15 cellular contexts compared by ENCODE assay signal in genomic region chr5:146233441-146233840, GRCh38.
"Had no signal": no experiment of that assay in that cellular context is flagged by ENCODE, and none has a peak within 500 bp of the region (broad histone marks: within the 10 kb centered on the region; RNA-seq: fewer than 3 reads in every experiment).

No MANE protein-coding gene starts in this region.

- H3K27me3 ChIP-seq: ovary, thyroid gland had no signal

- H3K27ac ChIP-seq: lower lobe of right lung, ovary, thyroid gland had no signal

- H3K4me1 ChIP-seq: lower lobe of right lung, thyroid gland had no signal

- H3K36me3 ChIP-seq: ovary had no signal

- H3K9me3 ChIP-seq: lower lobe of right lung, thyroid gland had no signal

- ATAC-seq: activated CD8-positive, alpha-beta T cell treated with anti-CD3 and anti-CD28 coated beads, Interleukin-2, amount 10 ng/mL, durations not matched to agents 7 days and 5 days; esophagus mucosa; lower lobe of right lung; stimulated activated effector memory CD8-positive, alpha-beta T cell treated with anti-CD3 and anti-CD28 coated beads, Interleukin-12 subunit alpha, Interleukin-12 subunit beta, amount 100 ng/mL, for 72 hours had no signal

- H3K4me3 ChIP-seq: lower lobe of right lung, ovary, thyroid gland had no signal

- DNase-seq: activated CD4-positive, alpha-beta T cell treated with anti-CD3 and anti-CD28 coated beads, Interleukin-2, amount 10 ng/mL, durations not matched to agents 24 days and 14 days; activated CD4-positive, CD25-positive, alpha-beta regulatory T cell; activated CD8-positive, alpha-beta memory T cell treated with anti-CD3 and anti-CD28 coated beads, Interleukin-2, amount 50 U/mL, for 4 hours; activated CD8-positive, alpha-beta T cell treated with anti-CD3 and anti-CD28 coated beads, Interleukin-2, amount 10 ng/mL, durations not matched to agents 7 days and 5 days; activated naive CD8-positive, alpha-beta T cell treated with anti-CD3 and anti-CD28 coated beads, Interleukin-2, amount 10 ng/mL, durations not matched to agents 7 days and 5 days; glutamatergic neuron; immature natural killer cell; lower lobe of right lung; ovary; thyroid gland had no signal

- H3K4me3 Mint-ChIP-seq: activated CD4-positive, alpha-beta T cell treated with anti-CD3 and anti-CD28 coated beads, Interleukin-2, amount 10 ng/mL, durations not matched to agents 24 days and 14 days; activated CD8-positive, alpha-beta T cell treated with anti-CD3 and anti-CD28 coated beads, Interleukin-2, amount 10 ng/mL, durations not matched to agents 7 days and 5 days; activated naive CD8-positive, alpha-beta T cell treated with anti-CD3 and anti-CD28 coated beads, Interleukin-2, amount 10 ng/mL, durations not matched to agents 7 days and 5 days; immature natural killer cell; mesothelial cell of epicardium; neural crest cell; stimulated activated effector memory CD8-positive, alpha-beta T cell treated with anti-CD3 and anti-CD28 coated beads, Interleukin-12 subunit alpha, Interleukin-12 subunit beta, amount 100 ng/mL, for 72 hours; T-helper 2 cell treated with Interferon-gamma antibody and Interleukin-4, amounts not matched to agents 5 μg/mL and 100 μg/mL, for 36 hours had no signal

- H3K27ac Mint-ChIP-seq: activated CD4-positive, alpha-beta T cell treated with anti-CD3 and anti-CD28 coated beads, Interleukin-2, amount 10 ng/mL, durations not matched to agents 24 days and 14 days; activated CD8-positive, alpha-beta T cell treated with anti-CD3 and anti-CD28 coated beads, Interleukin-2, amount 10 ng/mL, durations not matched to agents 7 days and 5 days; activated naive CD8-positive, alpha-beta T cell treated with anti-CD3 and anti-CD28 coated beads, Interleukin-2, amount 10 ng/mL, durations not matched to agents 7 days and 5 days; immature natural killer cell; mesothelial cell of epicardium; stimulated activated effector memory CD8-positive, alpha-beta T cell treated with anti-CD3 and anti-CD28 coated beads, Interleukin-12 subunit alpha, Interleukin-12 subunit beta, amount 100 ng/mL, for 72 hours; T-helper 2 cell treated with Interferon-gamma antibody and Interleukin-4, amounts not matched to agents 5 μg/mL and 100 μg/mL, for 36 hours had no signal

- H3K9me3 Mint-ChIP-seq: activated CD4-positive, alpha-beta T cell treated with anti-CD3 and anti-CD28 coated beads, Interleukin-2, amount 10 ng/mL, durations not matched to agents 24 days and 14 days; activated naive CD8-positive, alpha-beta T cell treated with anti-CD3 and anti-CD28 coated beads, Interleukin-2, amount 10 ng/mL, durations not matched to agents 7 days and 5 days; immature natural killer cell; mesothelial cell of epicardium; neural crest cell; stimulated activated effector memory CD8-positive, alpha-beta T cell treated with anti-CD3 and anti-CD28 coated beads, Interleukin-12 subunit alpha, Interleukin-12 subunit beta, amount 100 ng/mL, for 72 hours; T-helper 2 cell treated with Interferon-gamma antibody and Interleukin-4, amounts not matched to agents 5 μg/mL and 100 μg/mL, for 36 hours had no signal

- H3K27me3 Mint-ChIP-seq: activated CD4-positive, alpha-beta T cell treated with anti-CD3 and anti-CD28 coated beads, Interleukin-2, amount 10 ng/mL, durations not matched to agents 24 days and 14 days; activated naive CD8-positive, alpha-beta T cell treated with anti-CD3 and anti-CD28 coated beads, Interleukin-2, amount 10 ng/mL, durations not matched to agents 7 days and 5 days had no signal

- H3K4me1 Mint-ChIP-seq: immature natural killer cell; mesothelial cell of epicardium; neural crest cell; stimulated activated effector memory CD8-positive, alpha-beta T cell treated with anti-CD3 and anti-CD28 coated beads, Interleukin-12 subunit alpha, Interleukin-12 subunit beta, amount 100 ng/mL, for 72 hours had no signal
